Comparison of ENCODE assay signal across 13 cellular contexts in genomic region chr6:79421001-79421411, GRCh38.
DNase-seq lines count a peak whose midpoint lies in the region; ATAC-seq, FAIRE-seq and TF ChIP-seq lines count a peak whose summit lies in the region.
"Had no signal": no experiment of that assay in that cellular context is flagged by ENCODE, and none has a peak within 500 bp of the region (broad histone marks: within the 10 kb centered on the region; RNA-seq: fewer than 3 reads in every experiment).

No MANE protein-coding gene starts in this region.

- H3K36me3 ChIP-seq in SJCRH30 = no peaks in the 10 kb centered on the region
- no peaks in the 10 kb centered on the region for H3K36me3 ChIP-seq in small intestine (ENCODE audit: control insufficient read depth in 2 of 2, insufficient read depth in 2 of 2, low read length in 2 of 2)
- no peaks in the 10 kb centered on the region for H3K36me3 ChIP-seq in heart right ventricle

- intact Hi-C loops in heart right ventricle (cut with DNase I) = no loop called here

- ATAC-seq in heart right ventricle (no peak), GM19395 (IDR thresholded peaks at IDR 0.05; ENCODE audit: unreplicated experiment) (no peak)
- ATAC-seq: activated T-cell treated with anti-CD3 and anti-CD28 coated beads, Interleukin-2, amount 50 U/mL, for 4 hours; sciatic nerve had no signal

- H3K4me3 ChIP-seq in SJCRH30 (no peak overlapping the region), fibroblast of pulmonary artery (replicated peaks; ENCODE audit: low read depth, low read length) (no peak overlapping the region), skeletal muscle cell (ENCODE audit: low read depth, low read length) (no peak overlapping the region), small intestine (ENCODE audit: low read depth in 1 of 2, low read length in 2 of 2) (no peak overlapping the region), heart right ventricle (no peak overlapping the region)
- H3K4me3 ChIP-seq: testis had no signal

- WGBS in small intestine, 3 donors = 89 to 90% (median 90%) methylated on average over 4 of the region's 4 CpGs
- WGBS in heart right ventricle, 2 donors = 86 to 91% methylated on average over 4 of the region's 4 CpGs

- peaks cover 22% of the 10 kb centered on the region for H3K4me1 ChIP-seq in SJCRH30
- H3K4me1 ChIP-seq in small intestine (ENCODE audit: control insufficient read depth in 2 of 2, insufficient read depth in 1 of 2, low read depth in 1 of 2, low read length in 1 of 2) = no peaks in the 10 kb centered on the region
- H3K4me1 ChIP-seq in heart right ventricle = peaks cover 0 to 11% (median 5%) of the 10 kb centered on the region in 9 donors
- H3K4me1 ChIP-seq: testis had no signal

- no peaks in the 10 kb centered on the region for H3K9me3 ChIP-seq in SJCRH30 (replicated peaks)
- H3K9me3 ChIP-seq in small intestine (ENCODE audit: control insufficient read depth, low read depth) = no peaks in the 10 kb centered on the region
- H3K9me3 ChIP-seq in heart right ventricle = no peaks in the 10 kb centered on the region
- H3K9me3 ChIP-seq: testis had no signal

- FAIRE-seq in small intestine (lab: Jason Lieb, UNC) = no peak
- FAIRE-seq: keratinocyte had no signal

- peak overlapping the region; percentile 24; the same call in 1 of the 2 replicates for H3K27ac ChIP-seq in SJCRH30
- H3K27ac ChIP-seq in small intestine (ENCODE audit: low read depth in 1 of 2, low read length in 1 of 2) = no peak overlapping the region
- H3K27ac ChIP-seq in heart right ventricle = no peak overlapping the region
- H3K27ac ChIP-seq: testis had no signal

- DNase-seq in DMS153 treated with DMSO at 0.1 percent for 48 hours (lab: John Stamatoyannopoulos, UW; ENCODE audit: unreplicated experiment) (peak; percentile 21), DMS153 (lab: John Stamatoyannopoulos, UW) (no peak), SJCRH30 (no peak), fibroblast of pulmonary artery (ENCODE audit: low read depth) (peak; percentile 81), skeletal muscle cell (ENCODE audit: low read depth) (peak; percentile 38), small intestine (no peak), heart right ventricle (no peak)
- DNase-seq: 8988T; activated T-cell treated with anti-CD3 and anti-CD28 coated beads, Interleukin-2, amount 50 U/mL, for 4 hours had no signal

- no peak for TF ChIP-seq CTCF in fibroblast of pulmonary artery (IDR thresholded peaks at IDR 0.05; ENCODE audit: low read length, missing control alignments)
- no peak for TF ChIP-seq CTCF in heart right ventricle (IDR thresholded peaks at IDR 0.05)

- H3K27me3 ChIP-seq in SJCRH30 (no peaks in the 10 kb centered on the region), small intestine (ENCODE audit: control insufficient read depth in 2 of 2, insufficient read depth in 2 of 2, low read length in 2 of 2) (no peaks in the 10 kb centered on the region), heart right ventricle (no peaks in the 10 kb centered on the region)
- H3K27me3 ChIP-seq: testis had no signal

Comparison
In these comparisons a context has a peak if more than half of its experiments do, and no peak if none do; other contexts are left out.
1. DNase-seq: peak in DMS153 treated with DMSO at 0.1 percent for 48 hours (single experiment), fibroblast of pulmonary artery (single experiment) and skeletal muscle cell (single experiment); none in DMS153 (single experiment), SJCRH30 (0 of 2), small intestine (single experiment) and heart right ventricle (0 of 2).